Comparison of ENCODE assay signal across 14 cellular contexts in the genomic region with DNA sequence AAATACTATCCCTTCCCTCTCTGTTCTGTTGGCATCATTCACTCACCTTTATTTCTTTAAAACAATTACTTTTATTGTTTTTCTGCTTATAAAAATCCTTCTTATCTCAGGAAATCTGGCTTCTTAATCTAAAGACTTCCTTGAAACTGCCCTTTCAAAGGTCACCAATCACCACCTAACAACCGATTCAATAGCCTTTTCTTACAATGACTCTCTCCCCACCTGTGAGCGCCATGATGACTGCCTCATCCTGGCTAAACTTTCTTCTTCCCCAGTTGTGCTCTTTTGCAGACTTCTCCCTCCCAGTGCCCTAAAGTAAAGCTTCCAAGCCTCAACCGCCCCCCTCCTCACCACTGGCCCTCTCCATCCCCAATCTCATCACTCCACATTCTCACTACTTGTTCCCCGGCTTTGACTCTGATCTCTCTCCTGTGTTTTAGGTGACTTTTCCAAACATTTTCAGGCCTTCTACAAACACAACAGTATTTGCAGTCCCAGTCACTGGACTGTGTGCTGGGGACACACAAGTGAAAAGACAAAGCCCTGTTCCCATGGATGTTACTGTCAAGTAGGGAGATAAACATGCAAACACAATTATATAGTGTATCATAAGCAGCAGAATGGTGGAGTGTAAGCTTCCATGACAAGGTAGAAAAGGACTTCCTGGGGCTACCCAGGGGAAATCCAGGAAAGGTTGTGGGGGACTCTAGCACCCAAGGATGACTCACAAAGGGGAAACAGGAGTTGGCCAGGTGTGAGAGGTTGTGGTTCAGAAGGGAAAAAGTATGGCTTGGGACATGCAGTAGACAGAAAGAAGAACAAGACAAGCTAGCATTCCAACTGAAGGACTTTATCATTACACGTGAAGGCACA. TPM values are rescaled to one million over a fixed set of nuclear protein-coding genes. Genes with fewer than 3 reads are reported as not detected.
DNase-seq lines count a peak whose midpoint lies in the region; ATAC-seq, FAIRE-seq and TF ChIP-seq lines count a peak whose summit lies in the region.
"Had no signal": no experiment of that assay in that cellular context is flagged by ENCODE, and none has a peak within 500 bp of the region (broad histone marks: within the 10 kb centered on the region; RNA-seq: fewer than 3 reads in every experiment).

No MANE protein-coding gene starts in this region.

- TF ChIP-seq POLR2A in GM12891 (IDR thresholded peaks at IDR 0.05; ENCODE audit: low read depth, low read length), result no peak

- peak overlapping the region; percentile 3 for H3K4me3 Mint-ChIP-seq in endothelial cell (ENCODE audit: unreplicated experiment)
- peak overlapping the region; percentile 39 for H3K4me3 Mint-ChIP-seq in nephron progenitor cell
- H3K4me3 Mint-ChIP-seq: activated CD4-positive, alpha-beta T cell treated with anti-CD3 and anti-CD28 coated beads for 36 hours; activated T-cell treated with anti-CD3 and anti-CD28 coated beads, Interleukin-2, amount 50 U/mL, for 24 hours; naive thymus-derived CD4-positive, alpha-beta T cell; T-helper 17 cell had no signal

- H3K27me3 Mint-ChIP-seq in endothelial cell (ENCODE audit: unreplicated experiment) (peaks cover 8% of the 10 kb centered on the region), nephron progenitor cell (ENCODE audit: low read depth, poor library complexity) (peaks cover 5% of the 10 kb centered on the region)
- H3K27me3 Mint-ChIP-seq: activated CD4-positive, alpha-beta T cell treated with anti-CD3 and anti-CD28 coated beads for 36 hours had no signal

- TF ChIP-seq CTCF in endothelial cell (IDR thresholded peaks at IDR 0.05; ENCODE audit: unreplicated experiment), result no peak
- TF ChIP-seq CTCF in nephron progenitor cell (IDR thresholded peaks at IDR 0.05), result no peak

- DNase-seq in GM12891 (ENCODE audit: insufficient read length, low spot score) (no peak), M059J (ENCODE audit: low read depth) (peak; percentile 27), endothelial cell (ENCODE audit: low spot score) (no peak), nephron progenitor cell (no peak), NOMO-1 treated with dmso at 0.1 percent for 144 hours (lab: John Stamatoyannopoulos, UW; ENCODE audit: unreplicated experiment) (no peak), HK-2 (ENCODE audit: unreplicated experiment) (no peak)
- no peak for DNase-seq in NK-92 treated with Interleukin-12 subunit alpha and Interleukin-12 subunit beta, amount 100 ng/mL, for 24 hours (lab: John Stamatoyannopoulos, UW)
- DNase-seq: activated CD4-positive, alpha-beta T cell treated with anti-CD3 and anti-CD28 coated beads for 36 hours; activated T-cell treated with anti-CD3 and anti-CD28 coated beads, Interleukin-2, amount 50 U/mL, for 24 hours; kidney; naive thymus-derived CD4-positive, alpha-beta T cell; NCI-H2227 treated with DMSO at 0.1 percent for 48 hours; T-helper 17 cell had no signal

- H3K4me1 Mint-ChIP-seq in endothelial cell (ENCODE audit: unreplicated experiment) (peaks cover 56% of the 10 kb centered on the region), nephron progenitor cell (peaks cover 29% of the 10 kb centered on the region)
- H3K4me1 Mint-ChIP-seq: activated CD4-positive, alpha-beta T cell treated with anti-CD3 and anti-CD28 coated beads for 36 hours had no signal

- H3K36me3 Mint-ChIP-seq in endothelial cell (ENCODE audit: low read depth, unreplicated experiment) (peaks cover 8% of the 10 kb centered on the region), nephron progenitor cell (ENCODE audit: low read depth) (peaks cover 17% of the 10 kb centered on the region)
- H3K36me3 Mint-ChIP-seq: naive thymus-derived CD4-positive, alpha-beta T cell had no signal

- no peak for FAIRE-seq in GM12891 (lab: Jason Lieb, UNC)
- FAIRE-seq: kidney had no signal

- no peak for ATAC-seq in HG03159 (IDR thresholded peaks at IDR 0.05; ENCODE audit: unreplicated experiment)
- ATAC-seq: activated CD4-positive, alpha-beta T cell treated with anti-CD3 and anti-CD28 coated beads for 36 hours; naive thymus-derived CD4-positive, alpha-beta T cell; T-helper 17 cell had no signal

- H3K27ac Mint-ChIP-seq in endothelial cell (ENCODE audit: unreplicated experiment) (peak overlapping the region; percentile 97), nephron progenitor cell (peak overlapping the region; percentile 50)
- H3K27ac Mint-ChIP-seq: activated CD4-positive, alpha-beta T cell treated with anti-CD3 and anti-CD28 coated beads for 36 hours; activated T-cell treated with anti-CD3 and anti-CD28 coated beads, Interleukin-2, amount 50 U/mL, for 24 hours; T-helper 17 cell had no signal

- H3K9me3 Mint-ChIP-seq in endothelial cell (ENCODE audit: unreplicated experiment) (no peaks in the 10 kb centered on the region), nephron progenitor cell (no peaks in the 10 kb centered on the region)
- H3K9me3 Mint-ChIP-seq: activated T-cell treated with anti-CD3 and anti-CD28 coated beads, Interleukin-2, amount 50 U/mL, for 24 hours; naive thymus-derived CD4-positive, alpha-beta T cell had no signal

TF ChIP-seq in GM12891, 5 proteins besides CTCF, POLR2A, EP300 and RAD21:
- no peak for TF ChIP-seq TAF1 (IDR thresholded peaks at IDR 0.05; ENCODE audit: low read depth, low read length)
- TF ChIP-seq SPI1 (IDR thresholded peaks at IDR 0.05; ENCODE audit: low read depth, low read length), result 0 out of 2 replicates have a peak, but pooled peaks have one; percentile 5

RNA-seq across cellular contexts. Expression of gene NHSL1, which starts 12.8 kb away (rescaled TPM):
- polyA plus RNA-seq in GM12891 (2012; ENCODE audit: low read depth, missing spikeins), result 0.09 TPM
- 6.2 and 10.1 TPM in 2 replicates for total RNA-seq in M059J (2014; rRNA removed; shearing (Covaris generic))
- 72.3 TPM for total RNA-seq in endothelial cell (ENCODE audit: unreplicated experiment)
